Comparison of ENCODE assay signal across 8 cellular contexts in genomic region chr7:1557006-1557405, GRCh38. TPM values are rescaled to one million over a fixed set of nuclear protein-coding genes. Genes with fewer than 3 reads are reported as not detected.
"Had no signal": no experiment of that assay in that cellular context is flagged by ENCODE, and none has a peak within 500 bp of the region (broad histone marks: within the 10 kb centered on the region; RNA-seq: fewer than 3 reads in every experiment).

No MANE protein-coding gene starts in this region.

- H3K4me1 ChIP-seq: upper lobe of right lung had no signal

- DNase-seq: effector CD4-positive, alpha-beta T cell; small intestine; upper lobe of right lung had no signal

- H3K27me3 ChIP-seq: gastrocnemius medialis, upper lobe of right lung had no signal

- H3K36me3 ChIP-seq: gastrocnemius medialis, upper lobe of right lung had no signal

- H3K4me3 ChIP-seq: coronary artery, gastrocnemius medialis, upper lobe of right lung had no signal

- FAIRE-seq: endothelial cell of umbilical vein, small intestine had no signal

- H3K27ac ChIP-seq: coronary artery, upper lobe of right lung had no signal

- H3K9me3 ChIP-seq: gastrocnemius medialis, upper lobe of right lung had no signal

RNA-seq across cellular contexts. Expression of gene TMEM184A, which starts 1.0 kb away (rescaled TPM):
- total RNA-seq: activated CD8-positive, alpha-beta memory T cell treated with anti-CD3 and anti-CD28 coated beads for 36 hours; activated T-helper 17 cell treated with anti-CD3 and anti-CD28 coated beads, Interleukin-2, amount 50 U/mL, for 72 hours; endothelial cell of umbilical vein had no signal
